9 cellular contexts compared by ENCODE assay signal in genomic region chr7:44348300-44348699, GRCh38. TPM values are rescaled to one million over a fixed set of nuclear protein-coding genes. Genes with fewer than 3 reads are reported as not detected.
DNase-seq lines count a peak whose midpoint lies in the region; ATAC-seq and TF ChIP-seq lines count a peak whose summit lies in the region.
"Had no signal": no experiment of that assay in that cellular context is flagged by ENCODE, and none has a peak within 500 bp of the region (broad histone marks: within the 10 kb centered on the region; RNA-seq: fewer than 3 reads in every experiment).

No MANE protein-coding gene starts in this region.

- intact Hi-C loops in ascending aorta (cut with DNase I), result loop anchor here (2.0 kb wide), 1 partner anchor 129 kb away; no protein-coding TSS in a partner anchor

- H3K4me3 Mint-ChIP-seq in memory B cell, result no peak overlapping the region
- H3K4me3 Mint-ChIP-seq in effector memory CD8-positive, alpha-beta T cell, result no peak overlapping the region
- H3K4me3 Mint-ChIP-seq: CD4-positive, CD25-positive, alpha-beta regulatory T cell had no signal

- no peaks in the 10 kb centered on the region for H3K9me3 ChIP-seq in ascending aorta

- H3K4me3 ChIP-seq in Jurkat, Clone E6-1 (ENCODE audit: low read length), result no peak overlapping the region
- no peak overlapping the region for H3K4me3 ChIP-seq in ascending aorta

- peak in 2 of 3 experiments; percentile 14 to 43 for TF ChIP-seq CTCF in ascending aorta (IDR thresholded peaks at IDR 0.05)

- H3K27me3 ChIP-seq in ascending aorta, result no peaks in the 10 kb centered on the region

- no peak overlapping the region for H3K27ac ChIP-seq in ascending aorta
- no peak overlapping the region for H3K27ac ChIP-seq in substantia nigra (ENCODE audit: low read depth, low read length, poor library complexity, severe bottlenecking)

- H3K4me1 Mint-ChIP-seq in memory B cell, result no peaks in the 10 kb centered on the region
- no peaks in the 10 kb centered on the region for H3K4me1 Mint-ChIP-seq in effector memory CD8-positive, alpha-beta T cell (ENCODE audit: low read depth in 2 of 2)
- H3K4me1 Mint-ChIP-seq: CD4-positive, CD25-positive, alpha-beta regulatory T cell had no signal

- H3K27me3 Mint-ChIP-seq in memory B cell, result peaks cover 13% of the 10 kb centered on the region
- H3K27me3 Mint-ChIP-seq in effector memory CD8-positive, alpha-beta T cell, result peaks cover 43 to 61% of the 10 kb centered on the region in 2 donors

- peaks cover 9% of the 10 kb centered on the region for H3K36me3 Mint-ChIP-seq in memory B cell
- H3K36me3 Mint-ChIP-seq in effector memory CD8-positive, alpha-beta T cell (ENCODE audit: insufficient read depth), result no peaks in the 10 kb centered on the region
- H3K36me3 Mint-ChIP-seq: CD4-positive, CD25-positive, alpha-beta regulatory T cell had no signal

- DNase-seq in NCI-H146 (lab: John Stamatoyannopoulos, UW) (peak; percentile 44), NCI-H146 treated with DMSO at 0.1 percent for 48 hours (lab: John Stamatoyannopoulos, UW; ENCODE audit: unreplicated experiment) (no peak), ascending aorta (ENCODE audit: low spot score in 2 of 2) (no peak), memory B cell (ENCODE audit: low spot score in 2 of 2) (no peak), substantia nigra (lab: John Stamatoyannopoulos, UW) (no peak)
- peak; percentile 23 for DNase-seq in Jurkat, Clone E6-1 (ENCODE audit: low read depth, low spot score)
- DNase-seq in effector memory CD8-positive, alpha-beta T cell, result no peak

- ATAC-seq in memory B cell (ENCODE audit: low read depth) (peak; percentile 34), GM19463 (IDR thresholded peaks at IDR 0.05; ENCODE audit: unreplicated experiment) (no peak)
- ATAC-seq in effector memory CD8-positive, alpha-beta T cell (replicated peaks), result no peak

- H3K36me3 ChIP-seq in ascending aorta, result no peaks in the 10 kb centered on the region

- no peaks in the 10 kb centered on the region for H3K4me1 ChIP-seq in ascending aorta

- peaks cover 6% of the 10 kb centered on the region for H3K9me3 Mint-ChIP-seq in memory B cell
- no peaks in the 10 kb centered on the region for H3K9me3 Mint-ChIP-seq in effector memory CD8-positive, alpha-beta T cell

- H3K27ac Mint-ChIP-seq in memory B cell, result no peak overlapping the region
- no peak overlapping the region for H3K27ac Mint-ChIP-seq in effector memory CD8-positive, alpha-beta T cell

RNA-seq across cellular contexts. Expression of gene CAMK2B, which starts 22.9 kb away (rescaled TPM):
- polyA plus RNA-seq in Jurkat, Clone E6-1 (2012; ENCODE audit: insufficient read depth, insufficient read length), result not detected
- 3.2 TPM for total RNA-seq in ascending aorta
- total RNA-seq: CD4-positive, CD25-positive, alpha-beta regulatory T cell had no signal
- polyA plus RNA-seq: CD4-positive, CD25-positive, alpha-beta regulatory T cell had no signal

Comparison
In these comparisons a context has a peak if more than half of its experiments do, and no peak if none do; other contexts are left out.
1. DNase-seq: peak in NCI-H146 (single experiment) and Jurkat, Clone E6-1 (single experiment); none in NCI-H146 treated with DMSO at 0.1 percent for 48 hours (single experiment), ascending aorta (0 of 2), memory B cell (0 of 2), effector memory CD8-positive, alpha-beta T cell (0 of 3) and substantia nigra (0 of 49).